ENCODE assay signal across 6 cellular contexts in the genomic region with DNA sequence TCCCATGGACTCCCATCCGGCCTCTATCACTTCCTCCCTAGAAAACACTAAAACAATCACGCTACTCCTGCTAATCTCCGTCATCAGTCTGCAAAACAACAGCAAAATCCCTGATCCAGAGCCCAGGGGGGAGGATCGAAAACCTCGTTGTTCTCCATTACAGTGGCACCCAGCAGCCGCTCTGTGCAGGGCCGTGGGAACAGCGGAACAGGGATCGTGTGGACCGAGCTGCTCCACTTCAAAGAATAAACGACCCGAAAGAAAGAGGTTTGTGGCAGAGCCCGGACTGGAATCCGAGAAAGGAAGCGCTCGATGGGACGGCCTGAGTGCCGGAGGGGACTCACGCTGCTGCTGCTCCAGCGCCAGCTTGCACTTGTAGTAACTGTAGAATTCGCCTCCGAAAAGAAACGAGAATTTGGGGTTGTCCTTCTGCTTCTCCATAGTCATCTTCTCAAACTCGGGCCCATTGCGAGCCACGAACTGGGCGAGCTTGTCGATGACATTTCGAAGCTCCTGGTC.
DNase-seq lines count a peak whose midpoint lies in the region.

No MANE protein-coding gene starts in this region.

- H3K4me1 Mint-ChIP-seq in T-helper 1 cell treated with Interleukin-12 subunit alpha and Interleukin-12 subunit beta and Interleukin-4 antibody, amounts not matched to agents 30 μg/mL and 1 μg/mL, for 36 hours (ENCODE audit: low read depth): peaks cover 35% of the 10 kb centered on the region

- H3K9me3 Mint-ChIP-seq in T-helper 1 cell treated with Interleukin-12 subunit alpha and Interleukin-12 subunit beta and Interleukin-4 antibody, amounts not matched to agents 30 μg/mL and 1 μg/mL, for 36 hours: no peaks in the 10 kb centered on the region

- H3K27me3 Mint-ChIP-seq in T-helper 1 cell treated with Interleukin-12 subunit alpha and Interleukin-12 subunit beta and Interleukin-4 antibody, amounts not matched to agents 30 μg/mL and 1 μg/mL, for 36 hours (ENCODE audit: low read depth): no peaks in the 10 kb centered on the region

- DNase-seq in NCI-H146 (lab: John Stamatoyannopoulos, UW) (peak; percentile 18), NCI-H146 treated with DMSO at 0.1 percent for 48 hours (lab: John Stamatoyannopoulos, UW; ENCODE audit: unreplicated experiment) (no peak), iris pigment epithelial cell (ENCODE audit: low read depth) (peak; percentile 42), HuH-7.5 (ENCODE audit: low spot score) (no peak), anterior cingulate cortex (lab: John Stamatoyannopoulos, UW) (no peak)

- H3K4me3 Mint-ChIP-seq in T-helper 1 cell treated with Interleukin-12 subunit alpha and Interleukin-12 subunit beta and Interleukin-4 antibody, amounts not matched to agents 30 μg/mL and 1 μg/mL, for 36 hours: peak overlapping the region; percentile 94

- H3K36me3 Mint-ChIP-seq in T-helper 1 cell treated with Interleukin-12 subunit alpha and Interleukin-12 subunit beta and Interleukin-4 antibody, amounts not matched to agents 30 μg/mL and 1 μg/mL, for 36 hours (ENCODE audit: low read depth): peaks cover 24% of the 10 kb centered on the region

- peak overlapping the region; percentile 67 for H3K27ac Mint-ChIP-seq in T-helper 1 cell treated with Interleukin-12 subunit alpha and Interleukin-12 subunit beta and Interleukin-4 antibody, amounts not matched to agents 30 μg/mL and 1 μg/mL, for 36 hours

Comparison
In these comparisons a context has a peak if more than half of its experiments do, and no peak if none do; other contexts are left out.
1. DNase-seq: peak in NCI-H146 (single experiment) and iris pigment epithelial cell (single experiment); none in NCI-H146 treated with DMSO at 0.1 percent for 48 hours (single experiment), HuH-7.5 (single experiment) and anterior cingulate cortex (0 of 58).